ENCODE assay signal across 1 cellular context in the genomic region with DNA sequence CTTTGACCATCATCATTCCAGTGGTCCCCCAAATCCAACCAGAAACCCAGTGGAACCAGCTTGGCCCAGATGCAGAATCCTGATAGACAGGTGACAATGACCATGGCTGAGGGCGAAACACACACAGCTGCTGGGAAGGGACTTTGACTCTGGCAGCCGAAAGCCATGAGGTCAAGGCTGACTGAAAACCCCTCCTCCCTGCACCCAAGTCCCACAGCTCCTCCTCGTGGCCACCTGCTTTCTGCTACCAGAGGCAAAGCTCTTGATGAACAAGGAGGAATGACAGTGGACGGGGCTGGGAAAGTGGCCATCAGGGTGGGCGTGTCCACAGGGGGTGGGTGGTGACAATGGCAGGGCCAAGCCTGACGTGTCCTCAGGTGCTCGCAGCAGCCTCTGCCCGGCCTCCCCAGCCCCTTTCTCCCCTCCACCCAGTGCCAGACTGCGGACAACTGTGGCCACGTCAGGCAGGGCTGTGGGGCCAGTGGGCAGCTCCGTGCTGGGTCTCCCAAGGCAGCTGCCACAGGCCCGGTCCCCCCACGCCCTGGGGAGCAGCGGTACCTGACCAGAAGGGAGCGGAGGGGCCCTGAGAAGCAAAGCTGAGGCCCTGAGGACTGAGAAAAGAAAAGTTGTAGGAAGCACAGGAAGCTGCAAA.
TF ChIP-seq lines count a peak whose summit lies in the region.

No MANE protein-coding gene starts in this region.

TF ChIP-seq in GM23338, 12 proteins besides CTCF, POLR2A, EP300 and RAD21 (continued from another document):
- TF ChIP-seq, protein P1, sequence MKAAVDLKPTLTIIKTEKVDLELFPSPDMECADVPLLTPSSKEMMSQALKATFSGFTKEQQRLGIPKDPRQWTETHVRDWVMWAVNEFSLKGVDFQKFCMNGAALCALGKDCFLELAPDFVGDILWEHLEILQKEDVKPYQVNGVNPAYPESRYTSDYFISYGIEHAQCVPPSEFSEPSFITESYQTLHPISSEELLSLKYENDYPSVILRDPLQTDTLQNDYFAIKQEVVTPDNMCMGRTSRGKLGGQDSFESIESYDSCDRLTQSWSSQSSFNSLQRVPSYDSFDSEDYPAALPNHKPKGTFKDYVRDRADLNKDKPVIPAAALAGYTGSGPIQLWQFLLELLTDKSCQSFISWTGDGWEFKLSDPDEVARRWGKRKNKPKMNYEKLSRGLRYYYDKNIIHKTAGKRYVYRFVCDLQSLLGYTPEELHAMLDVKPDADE (IDR thresholded peaks at IDR 0.05) = no peak
- no peak for TF ChIP-seq POLR2AphosphoS5 (IDR thresholded peaks at IDR 0.05; ENCODE audit: low read depth)
- TF ChIP-seq, protein P2, sequence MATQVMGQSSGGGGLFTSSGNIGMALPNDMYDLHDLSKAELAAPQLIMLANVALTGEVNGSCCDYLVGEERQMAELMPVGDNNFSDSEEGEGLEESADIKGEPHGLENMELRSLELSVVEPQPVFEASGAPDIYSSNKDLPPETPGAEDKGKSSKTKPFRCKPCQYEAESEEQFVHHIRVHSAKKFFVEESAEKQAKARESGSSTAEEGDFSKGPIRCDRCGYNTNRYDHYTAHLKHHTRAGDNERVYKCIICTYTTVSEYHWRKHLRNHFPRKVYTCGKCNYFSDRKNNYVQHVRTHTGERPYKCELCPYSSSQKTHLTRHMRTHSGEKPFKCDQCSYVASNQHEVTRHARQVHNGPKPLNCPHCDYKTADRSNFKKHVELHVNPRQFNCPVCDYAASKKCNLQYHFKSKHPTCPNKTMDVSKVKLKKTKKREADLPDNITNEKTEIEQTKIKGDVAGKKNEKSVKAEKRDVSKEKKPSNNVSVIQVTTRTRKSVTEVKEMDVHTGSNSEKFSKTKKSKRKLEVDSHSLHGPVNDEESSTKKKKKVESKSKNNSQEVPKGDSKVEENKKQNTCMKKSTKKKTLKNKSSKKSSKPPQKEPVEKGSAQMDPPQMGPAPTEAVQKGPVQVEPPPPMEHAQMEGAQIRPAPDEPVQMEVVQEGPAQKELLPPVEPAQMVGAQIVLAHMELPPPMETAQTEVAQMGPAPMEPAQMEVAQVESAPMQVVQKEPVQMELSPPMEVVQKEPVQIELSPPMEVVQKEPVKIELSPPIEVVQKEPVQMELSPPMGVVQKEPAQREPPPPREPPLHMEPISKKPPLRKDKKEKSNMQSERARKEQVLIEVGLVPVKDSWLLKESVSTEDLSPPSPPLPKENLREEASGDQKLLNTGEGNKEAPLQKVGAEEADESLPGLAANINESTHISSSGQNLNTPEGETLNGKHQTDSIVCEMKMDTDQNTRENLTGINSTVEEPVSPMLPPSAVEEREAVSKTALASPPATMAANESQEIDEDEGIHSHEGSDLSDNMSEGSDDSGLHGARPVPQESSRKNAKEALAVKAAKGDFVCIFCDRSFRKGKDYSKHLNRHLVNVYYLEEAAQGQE (IDR thresholded peaks at IDR 0.05; ENCODE audit: unreplicated experiment) = no peak
- no peak for TF ChIP-seq CREB1 (CRISPR knock-in tag; IDR thresholded peaks at IDR 0.05; ENCODE audit: low read depth)
- TF ChIP-seq ZNF114 (CRISPR knock-in tag; IDR thresholded peaks at IDR 0.05) = no peak
